In genomic region chr18:48934708-48935432, GRCh38 we compare ENCODE assay signal across 1 cellular context.
TF ChIP-seq lines count a peak whose summit lies in the region.

No MANE protein-coding gene starts in this region.

TF ChIP-seq in K562, 482 proteins besides CTCF, POLR2A, EP300 and RAD21 (continued from another document):
- no peak for TF ChIP-seq HMGXB4 (CRISPR knock-in tag; IDR thresholded peaks at IDR 0.05)
- TF ChIP-seq ZSCAN32 (CRISPR knock-in tag; IDR thresholded peaks at IDR 0.05), result peak; percentile 77
- TF ChIP-seq ZNF41 (CRISPR knock-in tag; conservative IDR thresholded peaks at IDR 0.05), result no peak
- no peak for TF ChIP-seq SREBF2 (CRISPR knock-in tag; IDR thresholded peaks at IDR 0.05)
- no peak for TF ChIP-seq ZNF511 (CRISPR knock-in tag; IDR thresholded peaks at IDR 0.05)
- TF ChIP-seq FOS (IDR thresholded peaks at IDR 0.05; ENCODE audit: extremely low read depth, insufficient read length), result no peak
- TF ChIP-seq PTBP1 (IDR thresholded peaks at IDR 0.05; ENCODE audit: low read depth, low read length), result no peak
- TF ChIP-seq L3MBTL2 (IDR thresholded peaks at IDR 0.05), result no peak
- no peak for TF ChIP-seq TCF3 (CRISPR knock-in tag; IDR thresholded peaks at IDR 0.05)
- no peak for TF ChIP-seq ZNF398 (CRISPR knock-in tag; IDR thresholded peaks at IDR 0.05)
- no peak for TF ChIP-seq SIRT6 (IDR thresholded peaks at IDR 0.05; ENCODE audit: low read depth, low read length)
- no peak for TF ChIP-seq PRPF4 (IDR thresholded peaks at IDR 0.05; ENCODE audit: insufficient read depth, low read depth, low read length, poor library complexity, severe bottlenecking)
- no peak; the same call in 1 of the 2 replicates for TF ChIP-seq ZNF175 (CRISPR knock-in tag; IDR thresholded peaks at IDR 0.05; ENCODE audit: low read depth)
- TF ChIP-seq POLR2G (IDR thresholded peaks at IDR 0.05; ENCODE audit: low read depth, low read length), result no peak
- TF ChIP-seq ZNF592 (IDR thresholded peaks at IDR 0.05), result peak; percentile 19; the same call in 1 of the 2 replicates
- TF ChIP-seq MYBL2 (IDR thresholded peaks at IDR 0.05; ENCODE audit: low read depth), result no peak
- TF ChIP-seq MYBL2 (CRISPR knock-in tag; IDR thresholded peaks at IDR 0.05; ENCODE audit: borderline replicate concordance), result no peak
- TF ChIP-seq STAT5B (CRISPR knock-in tag; IDR thresholded peaks at IDR 0.05), result no peak
- TF ChIP-seq MEIS2 (IDR thresholded peaks at IDR 0.05; ENCODE audit: partially characterized antibody), result no peak
- no peak for TF ChIP-seq MCM2 (IDR thresholded peaks at IDR 0.05; ENCODE audit: low read depth)
- peak; percentile 91 for TF ChIP-seq ATF3 (IDR thresholded peaks at IDR 0.05)
- TF ChIP-seq ATF3 (CRISPR knock-in tag; conservative IDR thresholded peaks at IDR 0.05), result no peak
- no peak for TF ChIP-seq ZNF75A (CRISPR knock-in tag; IDR thresholded peaks at IDR 0.05)
- no peak for TF ChIP-seq ZNF76 (CRISPR knock-in tag; IDR thresholded peaks at IDR 0.05; ENCODE audit: borderline replicate concordance)
- no peak; the same call in 1 of the 2 replicates for TF ChIP-seq ZNF395 (CRISPR knock-in tag; IDR thresholded peaks at IDR 0.05)
- TF ChIP-seq SNRNP70 (optimal IDR thresholded peaks at IDR 0.05; ENCODE audit: low read depth, low read length), result no peak
- TF ChIP-seq TSHZ1 (CRISPR knock-in tag; IDR thresholded peaks at IDR 0.05), result no peak
- TF ChIP-seq ZBTB11 (CRISPR knock-in tag; IDR thresholded peaks at IDR 0.05), result 0 out of 6 replicates have a peak, but pooled peaks of 1 of the 3 experiments have one; percentile 3
- 0 out of 2 replicates have a peak, but pooled peaks have one; percentile 45 for TF ChIP-seq ZNF311 (CRISPR knock-in tag; IDR thresholded peaks at IDR 0.05)
- TF ChIP-seq TRIM25 (IDR thresholded peaks at IDR 0.05; ENCODE audit: borderline replicate concordance), result no peak
- TF ChIP-seq LEF1 (IDR thresholded peaks at IDR 0.05), result no peak
- TF ChIP-seq JUND (IDR thresholded peaks at IDR 0.05; ENCODE audit: borderline replicate concordance, low read depth, low read length), result peak; percentile 38; the same call in 1 of the 2 replicates
- TF ChIP-seq JUND (tag; IDR thresholded peaks at IDR 0.05; ENCODE audit: borderline replicate concordance, low read depth, low read length), result 0 out of 3 replicates have a peak, but pooled peaks have one; percentile 29
- no peak for TF ChIP-seq MYNN (IDR thresholded peaks at IDR 0.05)
- TF ChIP-seq MYNN (CRISPR knock-in tag; IDR thresholded peaks at IDR 0.05), result no peak
- peak; percentile 67 for TF ChIP-seq CEBPG (CRISPR knock-in tag; IDR thresholded peaks at IDR 0.05)
- TF ChIP-seq CEBPG (tag; conservative IDR thresholded peaks at IDR 0.05 in 1 of 2, IDR thresholded peaks at IDR 0.05 in 1 of 2), result peak; percentile 95 to 96
- TF ChIP-seq FOXM1 (IDR thresholded peaks at IDR 0.05; ENCODE audit: low read depth), result no peak
- TF ChIP-seq FOXM1 (CRISPR knock-in tag; IDR thresholded peaks at IDR 0.05; ENCODE audit: low read depth), result no peak
- peak; percentile 13; the same call in 1 of the 2 replicates for TF ChIP-seq SMARCA4 (IDR thresholded peaks at IDR 0.05)
- no peak for TF ChIP-seq ZKSCAN3 (CRISPR knock-in tag; IDR thresholded peaks at IDR 0.05)
- TF ChIP-seq SRSF3 (IDR thresholded peaks at IDR 0.05; ENCODE audit: insufficient read depth, low read length), result no peak
- no peak for TF ChIP-seq PCBP2 (IDR thresholded peaks at IDR 0.05; ENCODE audit: low read depth, low read length, poor library complexity, severe bottlenecking)
